In the genomic region with DNA sequence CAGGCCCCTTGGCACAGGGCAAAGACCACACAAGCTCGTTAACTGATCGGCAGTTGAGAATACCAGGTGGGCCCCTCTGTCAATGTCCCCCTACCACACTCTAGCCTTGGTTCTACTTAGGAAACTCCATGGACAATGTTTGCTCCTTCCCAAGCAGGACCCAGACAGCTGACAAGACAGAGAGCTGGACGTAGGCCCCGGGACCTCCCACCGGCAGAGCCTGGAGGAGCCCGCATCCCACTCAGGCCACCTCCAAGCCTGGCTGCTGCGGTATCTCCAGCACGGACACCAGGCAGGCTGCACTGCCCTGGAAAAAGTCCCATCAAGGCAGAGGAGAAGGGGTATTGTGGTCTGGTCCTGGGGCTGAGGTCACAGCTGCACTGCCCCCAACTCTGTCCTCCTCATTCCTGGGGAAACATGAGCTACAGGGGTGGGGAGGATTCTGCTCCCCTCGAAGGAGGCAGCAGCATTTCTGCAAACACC, we compare ENCODE assay signal across 20 cellular contexts. TPM values are rescaled to one million over a fixed set of nuclear protein-coding genes. Genes with fewer than 3 reads are reported as not detected.
DNase-seq lines count a peak whose midpoint lies in the region; ATAC-seq, FAIRE-seq and TF ChIP-seq lines count a peak whose summit lies in the region.
"Had no signal": no experiment of that assay in that cellular context is flagged by ENCODE, and none has a peak within 500 bp of the region (broad histone marks: within the 10 kb centered on the region; RNA-seq: fewer than 3 reads in every experiment).

No MANE protein-coding gene starts in this region.

- no peak for ATAC-seq in activated naive CD8-positive, alpha-beta T cell treated with anti-CD3 and anti-CD28 coated beads, Interleukin-2, amount 10 ng/mL, durations not matched to agents 7 days and 5 days (ENCODE audit: low read depth)
- no peak for ATAC-seq in activated naive CD8-positive, alpha-beta T cell treated with anti-CD3 and anti-CD28 coated beads, Interleukin-2, amount 50 U/mL, for 24 hours

- no peak for TF ChIP-seq POLR2A in sigmoid colon (IDR thresholded peaks at IDR 0.05)

- no peak for FAIRE-seq in kidney (lab: Jason Lieb, UNC)
- FAIRE-seq: HepG2, RCC 7860 had no signal

- H3K36me3 Mint-ChIP-seq in activated naive CD8-positive, alpha-beta T cell treated with anti-CD3 and anti-CD28 coated beads, Interleukin-2, amount 10 ng/mL, durations not matched to agents 7 days and 5 days = no peaks in the 10 kb centered on the region
- H3K36me3 Mint-ChIP-seq in activated naive CD8-positive, alpha-beta T cell treated with anti-CD3 and anti-CD28 coated beads, Interleukin-2, amount 50 U/mL, for 24 hours (ENCODE audit: low read depth) = no peaks in the 10 kb centered on the region
- H3K36me3 Mint-ChIP-seq: CD8-positive, alpha-beta memory T cell had no signal

- H3K4me3 ChIP-seq in H7 (ENCODE audit: insufficient read depth, low read depth, low read length) (no peak overlapping the region), kidney (ENCODE audit: low read length in 2 of 2) (no peak overlapping the region), sigmoid colon (no peak overlapping the region)

- TF ChIP-seq CTCF in kidney (IDR thresholded peaks at IDR 0.05; ENCODE audit: borderline replicate concordance, extremely low read depth, insufficient read depth) (no peak), sigmoid colon (IDR thresholded peaks at IDR 0.05) (no peak)

- H3K27ac Mint-ChIP-seq in activated naive CD8-positive, alpha-beta T cell treated with anti-CD3 and anti-CD28 coated beads, Interleukin-2, amount 10 ng/mL, durations not matched to agents 7 days and 5 days = no peak overlapping the region
- H3K27ac Mint-ChIP-seq in activated naive CD8-positive, alpha-beta T cell treated with anti-CD3 and anti-CD28 coated beads, Interleukin-2, amount 50 U/mL, for 24 hours = no peak overlapping the region
- H3K27ac Mint-ChIP-seq: CD8-positive, alpha-beta memory T cell; HFFc6 had no signal

- peak; percentile 23 for DNase-seq in activated naive CD8-positive, alpha-beta T cell treated with anti-CD3 and anti-CD28 coated beads, Interleukin-2, amount 10 ng/mL, durations not matched to agents 7 days and 5 days
- no peak for DNase-seq in activated naive CD8-positive, alpha-beta T cell treated with anti-CD3 and anti-CD28 coated beads, Interleukin-2, amount 50 U/mL, for 24 hours
- DNase-seq in H7 (peak; percentile 46), kidney (peak; percentile 32), sigmoid colon (peak; percentile 21), iPS-NIHi11 (ENCODE audit: low spot score) (no peak), NCI-H187 (lab: John Stamatoyannopoulos, UW) (no peak)
- no peak for DNase-seq in stimulated activated CD4-positive, alpha-beta T cell treated with anti-CD3 and anti-CD28 coated beads, Interleukin-15, amount 100 ng/mL, for 24 hours
- DNase-seq: C1 segment of cervical spinal cord; CD8-positive, alpha-beta memory T cell; DMS79; HFFc6; KBM-7; NCI-H187 treated with DMSO at 0.1 percent for 48 hours; NCI-H2227 treated with DMSO at 0.1 percent for 48 hours; NCI-H774; SHP77 had no signal

- H3K36me3 ChIP-seq in H7 (replicated peaks; ENCODE audit: control insufficient read depth, insufficient read depth, low read length) (no peaks in the 10 kb centered on the region), kidney (ENCODE audit: control insufficient read depth in 1 of 2, insufficient read depth in 2 of 2, low read length in 2 of 2) (no peaks in the 10 kb centered on the region), sigmoid colon (no peaks in the 10 kb centered on the region)

- peaks cover 46% of the 10 kb centered on the region for H3K27me3 Mint-ChIP-seq in activated naive CD8-positive, alpha-beta T cell treated with anti-CD3 and anti-CD28 coated beads, Interleukin-2, amount 10 ng/mL, durations not matched to agents 7 days and 5 days
- peaks cover 60% of the 10 kb centered on the region for H3K27me3 Mint-ChIP-seq in activated naive CD8-positive, alpha-beta T cell treated with anti-CD3 and anti-CD28 coated beads, Interleukin-2, amount 50 U/mL, for 24 hours

- peaks cover 6% of the 10 kb centered on the region for H3K4me1 Mint-ChIP-seq in activated naive CD8-positive, alpha-beta T cell treated with anti-CD3 and anti-CD28 coated beads, Interleukin-2, amount 10 ng/mL, durations not matched to agents 7 days and 5 days
- peaks cover 4% of the 10 kb centered on the region for H3K4me1 Mint-ChIP-seq in activated naive CD8-positive, alpha-beta T cell treated with anti-CD3 and anti-CD28 coated beads, Interleukin-2, amount 50 U/mL, for 24 hours

- 51 to 65% methylated on average over 9 of the region's 9 CpGs for WGBS in sigmoid colon, 2 donors

- intact Hi-C loops in kidney (cut with DNase I) = loop anchor here (10.0 kb wide), 1 partner anchor 387 kb away; no protein-coding TSS in a partner anchor
- intact Hi-C loops in sigmoid colon (cut with DNase I) = loop anchor here (5.0 to 10.0 kb wide), 2 partner anchors 95 to 567 kb away; partner anchors contain the start of gene BAK1

- TF ChIP-seq EP300 in sigmoid colon (IDR thresholded peaks at IDR 0.05) = no peak

- peaks cover 22% of the 10 kb centered on the region for H3K27me3 ChIP-seq in H7 (ENCODE audit: control insufficient read depth, insufficient read depth, low read length)
- H3K27me3 ChIP-seq in sigmoid colon = peaks cover 14 to 79% (median 53%) of the 10 kb centered on the region in 3 donors

- H3K4me1 ChIP-seq in kidney (ENCODE audit: control insufficient read depth in 1 of 2, insufficient read depth in 1 of 2, low read depth in 1 of 2, low read length in 2 of 2) (peaks cover 0 to 3% of the 10 kb centered on the region in 2 donors), sigmoid colon (peaks cover 0 to 11% (median 7%) of the 10 kb centered on the region in 4 donors)

- H3K9me3 ChIP-seq in kidney (ENCODE audit: control insufficient read depth in 1 of 2, low read length in 2 of 2) (no peaks in the 10 kb centered on the region), sigmoid colon (no peaks in the 10 kb centered on the region)

- H3K9me3 Mint-ChIP-seq in activated naive CD8-positive, alpha-beta T cell treated with anti-CD3 and anti-CD28 coated beads, Interleukin-2, amount 10 ng/mL, durations not matched to agents 7 days and 5 days = no peaks in the 10 kb centered on the region
- H3K9me3 Mint-ChIP-seq in activated naive CD8-positive, alpha-beta T cell treated with anti-CD3 and anti-CD28 coated beads, Interleukin-2, amount 50 U/mL, for 24 hours = no peaks in the 10 kb centered on the region
- H3K9me3 Mint-ChIP-seq: CD8-positive, alpha-beta memory T cell; HFFc6 had no signal

- no peak overlapping the region for H3K4me3 Mint-ChIP-seq in activated naive CD8-positive, alpha-beta T cell treated with anti-CD3 and anti-CD28 coated beads, Interleukin-2, amount 10 ng/mL, durations not matched to agents 7 days and 5 days
- H3K4me3 Mint-ChIP-seq in activated naive CD8-positive, alpha-beta T cell treated with anti-CD3 and anti-CD28 coated beads, Interleukin-2, amount 50 U/mL, for 24 hours = no peak overlapping the region
- H3K4me3 Mint-ChIP-seq: HFFc6 had no signal

- H3K27ac ChIP-seq in kidney (ENCODE audit: low read depth in 2 of 2, low read length in 2 of 2) (no peak overlapping the region), sigmoid colon (no peak overlapping the region)

- POLR2A ChIA-PET in activated naive CD8-positive, alpha-beta T cell treated with anti-CD3 and anti-CD28 coated beads, Interleukin-2, amount 10 ng/mL, durations not matched to agents 7 days and 5 days (lab: Charles Lee) = no interaction called here

- no peak overlapping the region for H3K9ac ChIP-seq in kidney (ENCODE audit: low read length in 2 of 2)

RNA-seq across cellular contexts. Expression of gene GRM4, which starts 6.2 kb away (rescaled TPM):
- under 1 TPM; 0.14 to 0.44 TPM for total RNA-seq in activated naive CD8-positive, alpha-beta T cell treated with anti-CD3 and anti-CD28 coated beads, Interleukin-2, amount 10 ng/mL, durations not matched to agents 7 days and 5 days
- total RNA-seq in H7 (2014; rRNA removed; shearing (Covaris generic)) = 23.9 and 35.3 TPM in 2 replicates
- total RNA-seq in kidney (not detected), sigmoid colon (under 1 TPM in 1 of 4 donors, not detected in 3; 0.14 TPM)
- polyA plus RNA-seq in kidney (ENCODE audit: insufficient read depth, low read depth, low replicate concordance) (not detected), sigmoid colon (under 1 TPM in 1 of 3 donors, not detected in 2; 0.07 TPM)
- total RNA-seq: CD8-positive, alpha-beta memory T cell; H4; HepG2 had no signal
- polyA plus RNA-seq: HepG2 had no signal

Comparison
In these comparisons a context has a peak if more than half of its experiments do, and no peak if none do; other contexts are left out.
1. DNase-seq: peak in activated naive CD8-positive, alpha-beta T cell treated with anti-CD3 and anti-CD28 coated beads, Interleukin-2, amount 10 ng/mL, durations not matched to agents 7 days and 5 days (single experiment), H7 (single experiment), kidney (single experiment) and sigmoid colon (single experiment); none in activated naive CD8-positive, alpha-beta T cell treated with anti-CD3 and anti-CD28 coated beads, Interleukin-2, amount 50 U/mL, for 24 hours (single experiment), stimulated activated CD4-positive, alpha-beta T cell treated with anti-CD3 and anti-CD28 coated beads, Interleukin-15, amount 100 ng/mL, for 24 hours (single experiment), iPS-NIHi11 (single experiment) and NCI-H187 (0 of 2).
2. RNA of gene GRM4, which starts 6.2 kb away (total RNA-seq): 23.9 to 35.3 TPM in H7; 0.14 to 0.44 TPM in activated naive CD8-positive, alpha-beta T cell treated with anti-CD3 and anti-CD28 coated beads, Interleukin-2, amount 10 ng/mL, durations not matched to agents 7 days and 5 days, not detected in kidney (single experiment) and 0.14 TPM in sigmoid colon; every median in the first group is over 10 times any median in the second.